In genomic region chr3:49700453-49701128, GRCh38 we compare ENCODE assay signal across 29 cellular contexts. TPM values are rescaled to one million over a fixed set of nuclear protein-coding genes. Genes with fewer than 3 reads are reported as not detected.
DNase-seq lines count a peak whose midpoint lies in the region; ATAC-seq, FAIRE-seq and TF ChIP-seq lines count a peak whose summit lies in the region.
"Had no signal": no experiment of that assay in that cellular context is flagged by ENCODE, and none has a peak within 500 bp of the region (broad histone marks: within the 10 kb centered on the region; RNA-seq: fewer than 3 reads in every experiment).

No MANE protein-coding gene starts in this region.

- H2AFZ ChIP-seq in HepG2 (ENCODE audit: low read length) (no peak overlapping the region), OCI-LY7 (ENCODE audit: low read length) (no peak overlapping the region)
- H2AFZ ChIP-seq: parathyroid adenoma had no signal

- ATAC-seq in HepG2 (no peak), right lobe of liver (no peak), GM19023 (IDR thresholded peaks at IDR 0.05; ENCODE audit: unreplicated experiment) (no peak)
- ATAC-seq in stimulated activated effector memory CD8-positive, alpha-beta T cell treated with anti-CD3 and anti-CD28 coated beads, Interleukin-12 subunit alpha, Interleukin-12 subunit beta, amount 100 ng/mL, for 72 hours, result no peak
- no peak for ATAC-seq in activated T-cell treated with anti-CD3 and anti-CD28 coated beads, Interleukin-2, amount 50 U/mL, for 4 hours
- ATAC-seq: naive thymus-derived CD4-positive, alpha-beta T cell; T-helper 17 cell had no signal

- no peaks in the 10 kb centered on the region for H3K9me2 ChIP-seq in OCI-LY7 (ENCODE audit: insufficient read depth, low read length)

- peaks cover 7% of the 10 kb centered on the region for H3K4me1 Mint-ChIP-seq in stimulated activated effector memory CD8-positive, alpha-beta T cell treated with anti-CD3 and anti-CD28 coated beads, Interleukin-12 subunit alpha, Interleukin-12 subunit beta, amount 100 ng/mL, for 72 hours
- H3K4me1 Mint-ChIP-seq in activated T-cell treated with anti-CD3 and anti-CD28 coated beads, Interleukin-2, amount 50 U/mL, for 4 hours (ENCODE audit: low read depth), result peaks cover 2% of the 10 kb centered on the region
- H3K4me1 Mint-ChIP-seq: CD14-positive monocyte had no signal

- H3K27ac ChIP-seq in HepG2 (ENCODE audit: extremely low read length, insufficient read depth, low read length) (no peak overlapping the region), right lobe of liver (no peak overlapping the region), OCI-LY7 (ENCODE audit: low read depth, low read length, poor library complexity, severe bottlenecking) (no peak overlapping the region)
- H3K27ac ChIP-seq: epithelial cell of prostate, HL-60, parathyroid adenoma, sigmoid colon, SJCRH30 had no signal

- H3K27me3 ChIP-seq in HepG2 (ENCODE audit: control insufficient read depth in 1 of 2, insufficient read depth in 2 of 2, low read length in 2 of 2) (no peaks in the 10 kb centered on the region), right lobe of liver (no peaks in the 10 kb centered on the region)
- H3K27me3 ChIP-seq: MG63, sigmoid colon, SJCRH30 had no signal

- H3K9ac ChIP-seq in HepG2 (ENCODE audit: insufficient read depth, low read depth, low read length), result no peak overlapping the region
- H3K9ac ChIP-seq: parathyroid adenoma had no signal

- DNase-seq in HepG2 (ENCODE audit: low spot score) (no peak), right lobe of liver (no peak), OCI-LY7 (ENCODE audit: low spot score) (no peak), epithelial cell of proximal tubule (ENCODE audit: low read depth) (no peak), NCI-H748 (lab: John Stamatoyannopoulos, UW; ENCODE audit: unreplicated experiment) (no peak)
- DNase-seq in stimulated activated effector memory CD8-positive, alpha-beta T cell treated with anti-CD3 and anti-CD28 coated beads, Interleukin-12 subunit alpha, Interleukin-12 subunit beta, amount 100 ng/mL, for 72 hours (ENCODE audit: low spot score in 2 of 2), result no peak
- no peak for DNase-seq in activated T-cell treated with anti-CD3 and anti-CD28 coated beads, Interleukin-2, amount 50 U/mL, for 4 hours
- DNase-seq: activated CD4-positive, alpha-beta memory T cell treated with anti-CD3 and anti-CD28 coated beads for 36 hours; activated naive CD4-positive, alpha-beta T cell; foreskin melanocyte; GDM1; IMR-90; MG63; naive thymus-derived CD4-positive, alpha-beta T cell; NCI-H1436 treated with DMSO at 0.1 percent for 48 hours; NCI-H748 treated with DMSO at 0.1 percent for 48 hours; sigmoid colon; T-helper 17 cell had no signal

- no peak overlapping the region for H3K4me3 Mint-ChIP-seq in stimulated activated effector memory CD8-positive, alpha-beta T cell treated with anti-CD3 and anti-CD28 coated beads, Interleukin-12 subunit alpha, Interleukin-12 subunit beta, amount 100 ng/mL, for 72 hours
- H3K4me3 Mint-ChIP-seq in activated T-cell treated with anti-CD3 and anti-CD28 coated beads, Interleukin-2, amount 50 U/mL, for 4 hours, result no peak overlapping the region
- H3K4me3 Mint-ChIP-seq: activated CD4-positive, alpha-beta memory T cell treated with anti-CD3 and anti-CD28 coated beads for 36 hours; CD14-positive monocyte; memory B cell; naive thymus-derived CD4-positive, alpha-beta T cell; T-helper 17 cell had no signal

- H3K4me3 ChIP-seq in HepG2 (replicated peaks in 1 of 3; ENCODE audit: insufficient read depth in 1 of 3, low read depth in 2 of 3, low read length in 3 of 3) (no peak overlapping the region), right lobe of liver (no peak overlapping the region), OCI-LY7 (ENCODE audit: low read depth, low read length, poor library complexity, severe bottlenecking) (no peak overlapping the region), epithelial cell of proximal tubule (ENCODE audit: low read depth, low read length) (no peak overlapping the region)
- H3K4me3 ChIP-seq: MG63, sigmoid colon, SJCRH30 had no signal

- WGBS in HepG2 (ENCODE audit: low lambda C conversion rate), result 98% methylated on average over 12 of the region's 13 CpGs
- 33% methylated on average over 1 of the region's 13 CpGs for WGBS in right lobe of liver (ENCODE audit: insufficient coverage, low coverage, low lambda C conversion rate, missing lambda C conversion rate)

- peaks cover 6% of the 10 kb centered on the region for H3K36me3 Mint-ChIP-seq in stimulated activated effector memory CD8-positive, alpha-beta T cell treated with anti-CD3 and anti-CD28 coated beads, Interleukin-12 subunit alpha, Interleukin-12 subunit beta, amount 100 ng/mL, for 72 hours
- peaks cover 7% of the 10 kb centered on the region for H3K36me3 Mint-ChIP-seq in activated T-cell treated with anti-CD3 and anti-CD28 coated beads, Interleukin-2, amount 50 U/mL, for 4 hours (ENCODE audit: insufficient read depth)

- TF ChIP-seq POLR2A in HepG2 (IDR thresholded peaks at IDR 0.05; ENCODE audit: insufficient read depth in 1 of 2, low read depth in 2 of 2, low read length in 2 of 2) (no peak), right lobe of liver (IDR thresholded peaks at IDR 0.05) (no peak)

- H3K79me2 ChIP-seq in HepG2 (ENCODE audit: insufficient read depth, low read length) (no peaks in the 10 kb centered on the region), OCI-LY7 (ENCODE audit: insufficient read depth, low read depth, low read length) (no peaks in the 10 kb centered on the region)

- POLR2A ChIA-PET in HepG2 (lab: Yijun Ruan, JAX) (interaction anchor here (0.9 kb wide), 1 partner anchor 12 kb away, joined by 3 read pairs; no protein-coding TSS in a partner anchor), OCI-LY7 (lab: Charles Lee) (no interaction called here)

- in situ Hi-C loops in HepG2 (cut with HindIII; ENCODE audit: extremely low pct_ligation_motif_present, low pct_unique_long_range_greater_than_20kb), result loop anchor here (5.0 kb wide), 2 partner anchors 137 to 207 kb away; no protein-coding TSS in a partner anchor

- intact Hi-C loops in HepG2 (cut with micrococcal nuclease; ENCODE audit: unreplicated experiment) (no loop called here), right lobe of liver (cut with DNase I) (loop anchor here in 1 of 2 donors (10.0 kb wide), 1 partner anchor 144 kb away; no protein-coding TSS in a partner anchor), OCI-LY7 (cut with micrococcal nuclease; ENCODE audit: unreplicated experiment) (loop anchor here (5.0 kb wide), 1 partner anchor 207 kb away; no protein-coding TSS in a partner anchor)

- H3K36me3 ChIP-seq in HepG2 (replicated peaks in 1 of 2; ENCODE audit: control insufficient read depth in 1 of 2, insufficient read depth in 2 of 2, low read length in 2 of 2), result peaks cover 40 to 76% of the 10 kb centered on the region in 2 experiments
- peaks cover 0 to 64% (median 21%) of the 10 kb centered on the region in 4 donors for H3K36me3 ChIP-seq in right lobe of liver
- H3K36me3 ChIP-seq in OCI-LY7 (ENCODE audit: insufficient read depth, low read length), result peaks cover 8% of the 10 kb centered on the region; the same call in 1 of the 2 replicates
- H3K36me3 ChIP-seq: MG63, SJCRH30 had no signal

- TF ChIP-seq EP300 in HepG2 (IDR thresholded peaks at IDR 0.05; ENCODE audit: low read depth in 2 of 2, low read length in 2 of 2) (no peak), HepG2 (CRISPR knock-in tag; IDR thresholded peaks at IDR 0.05; ENCODE audit: borderline replicate concordance) (no peak)

- FAIRE-seq in HepG2 (lab: Jason Lieb, UNC), result no peak
- FAIRE-seq: bronchial epithelial cell, GM12891 had no signal

- H3K9me3 ChIP-seq in HepG2 (ENCODE audit: low read length) (no peaks in the 10 kb centered on the region), right lobe of liver (no peaks in the 10 kb centered on the region), OCI-LY7 (ENCODE audit: low read length) (no peaks in the 10 kb centered on the region)
- H3K9me3 ChIP-seq: MG63, sigmoid colon, SJCRH30 had no signal

- BruUV-seq in HepG2 (replicated peaks; lab: Mats Ljungman, UMichigan), result no TSS peak
- BruUV-seq in OCI-LY7 (replicated peaks; lab: Mats Ljungman, UMichigan), result no TSS peak

- no peaks in the 10 kb centered on the region for H3K4me1 ChIP-seq in HepG2 (ENCODE audit: insufficient read depth, low read length)
- H3K4me1 ChIP-seq in right lobe of liver, result no peaks in the 10 kb centered on the region
- no peaks in the 10 kb centered on the region for H3K4me1 ChIP-seq in OCI-LY7 (ENCODE audit: insufficient read depth, low read length, poor library complexity, severe bottlenecking)
- H3K4me1 ChIP-seq: SJCRH30 had no signal

- H4K20me1 ChIP-seq in HepG2 (ENCODE audit: insufficient read depth, low read length), result no peaks in the 10 kb centered on the region
- no peaks in the 10 kb centered on the region for H4K20me1 ChIP-seq in OCI-LY7 (ENCODE audit: insufficient read depth, low read length)

- no peak overlapping the region for H3K4me2 ChIP-seq in HepG2 (ENCODE audit: low read depth, low read length)
- no peak overlapping the region for H3K4me2 ChIP-seq in OCI-LY7 (ENCODE audit: low read length)

- H3K9me3 Mint-ChIP-seq in stimulated activated effector memory CD8-positive, alpha-beta T cell treated with anti-CD3 and anti-CD28 coated beads, Interleukin-12 subunit alpha, Interleukin-12 subunit beta, amount 100 ng/mL, for 72 hours, result no peaks in the 10 kb centered on the region
- H3K9me3 Mint-ChIP-seq in activated T-cell treated with anti-CD3 and anti-CD28 coated beads, Interleukin-2, amount 50 U/mL, for 4 hours, result no peaks in the 10 kb centered on the region
- H3K9me3 Mint-ChIP-seq: activated CD4-positive, alpha-beta memory T cell treated with anti-CD3 and anti-CD28 coated beads for 36 hours; CD14-positive monocyte; memory B cell; naive thymus-derived CD4-positive, alpha-beta T cell had no signal

- no peak for TF ChIP-seq RAD21 in HepG2 (CRISPR knock-in tag; IDR thresholded peaks at IDR 0.05)

- peak; percentile 24 for TF ChIP-seq CTCF in HepG2 (CRISPR knock-in tag; IDR thresholded peaks at IDR 0.05)
- TF ChIP-seq CTCF in right lobe of liver (IDR thresholded peaks at IDR 0.05), result no peak
- peak; percentile 51; the same call in 1 of the 2 replicates for TF ChIP-seq CTCF in OCI-LY7 (conservative IDR thresholded peaks at IDR 0.05; ENCODE audit: low read length)
- TF ChIP-seq CTCF in epithelial cell of proximal tubule (conservative IDR thresholded peaks at IDR 0.05; ENCODE audit: low read depth, low read length), result peak; percentile 28

- peak overlapping the region; percentile 71 for H3K27ac Mint-ChIP-seq in stimulated activated effector memory CD8-positive, alpha-beta T cell treated with anti-CD3 and anti-CD28 coated beads, Interleukin-12 subunit alpha, Interleukin-12 subunit beta, amount 100 ng/mL, for 72 hours
- H3K27ac Mint-ChIP-seq: activated CD4-positive, alpha-beta memory T cell treated with anti-CD3 and anti-CD28 coated beads for 36 hours; memory B cell; T-helper 17 cell had no signal

- no peaks in the 10 kb centered on the region for H3K27me3 Mint-ChIP-seq in activated T-cell treated with anti-CD3 and anti-CD28 coated beads, Interleukin-2, amount 50 U/mL, for 4 hours (ENCODE audit: low read depth)
- H3K27me3 Mint-ChIP-seq: activated CD4-positive, alpha-beta memory T cell treated with anti-CD3 and anti-CD28 coated beads for 36 hours; memory B cell; naive thymus-derived CD4-positive, alpha-beta T cell; T-helper 17 cell had no signal

- CTCF ChIA-PET in HepG2 (lab: Yijun Ruan, JAX; ENCODE audit: low intra/inter-chr PET ratio, low total read pairs), result no interaction called here
- CTCF ChIA-PET in OCI-LY7 (lab: Charles Lee; ENCODE audit: unreplicated experiment), result no interaction called here

RNA-seq across cellular contexts. Expression of gene RNF123, which starts 11.2 kb away (rescaled TPM):
- total RNA-seq in HepG2 (2016; rRNA removed; fragmentation: Illumina TruSeq; extraction: Trizol) (16.1 and 29.9 TPM in 2 replicates), right lobe of liver (10 to 100 TPM; 32.4 to 48.3 (median 39.9) TPM), OCI-LY7 (2022) (48.4 and 50.6 TPM in 2 replicates), epithelial cell of proximal tubule (18.0 and 19.0 TPM in 2 replicates)
- 7.6 and 8.9 TPM in 2 replicates for total RNA-seq in HepG2 (2016; cell fraction: cytosol; rRNA removed; fragmentation: Illumina TruSeq; extraction: Trizol; ENCODE audit: low read depth)
- 12.8 and 27.1 TPM in 2 replicates for total RNA-seq in HepG2 (2016; cell fraction: insoluble cytoplasmic fraction; rRNA removed; fragmentation: Illumina TruSeq; extraction: Trizol)
- total RNA-seq in HepG2 (2016; cell fraction: membrane; rRNA removed; fragmentation: Illumina TruSeq; extraction: Trizol), result 10.8 and 12.7 TPM in 2 replicates
- total RNA-seq in HepG2 (2016; cell fraction: nucleus; rRNA removed; fragmentation: Illumina TruSeq; extraction: Trizol), result 28.7 and 34.7 TPM in 2 replicates
- 82.2 and 91.9 TPM in 2 replicates for polyA plus RNA-seq in HepG2 (2011; rRNA removed)
- polyA plus RNA-seq in HepG2 (2011; cell fraction: cytosol; rRNA removed), result 37.9 and 55.2 TPM in 2 replicates
- polyA plus RNA-seq in HepG2 (2011; cell fraction: nucleus; rRNA removed), result 455 and 594 TPM in 2 replicates
- 27.9 and 34.2 TPM in 2 replicates for polyA plus RNA-seq in HepG2 (2012)
- 8.1 and 10.5 TPM in 2 replicates for polyA plus RNA-seq in HepG2 (2016; cell fraction: cytosol; fragmentation: Illumina TruSeq; extraction: Trizol; ENCODE audit: low read depth)
- polyA plus RNA-seq in HepG2 (2016; cell fraction: insoluble cytoplasmic fraction; fragmentation: Illumina TruSeq; extraction: Trizol; ENCODE audit: low read depth), result 17.1 and 25.1 TPM in 2 replicates
- 14.9 and 15.8 TPM in 2 replicates for polyA plus RNA-seq in HepG2 (2016; cell fraction: membrane; fragmentation: Illumina TruSeq; extraction: Trizol; ENCODE audit: low read depth)
- polyA plus RNA-seq in HepG2 (2016; cell fraction: nucleus; fragmentation: Illumina TruSeq; extraction: Trizol; ENCODE audit: insufficient read depth, low read depth), result 108 and 116 TPM in 2 replicates
- polyA minus RNA-seq in HepG2 (2011; rRNA and poly(A)+ RNA removed; ENCODE audit: low replicate concordance), result 88.9 and 105 TPM in 2 replicates
- polyA minus RNA-seq in HepG2 (2011; cell fraction: cytosol; rRNA and poly(A)+ RNA removed), result 26.2 and 30.5 TPM in 2 replicates
- polyA minus RNA-seq in HepG2 (2011; cell fraction: nucleus; rRNA and poly(A)+ RNA removed), result 55.9 and 56.4 TPM in 2 replicates
- total RNA-seq in OCI-LY7 (2014; rRNA removed; shearing (Covaris generic)), result 20.8 and 39.2 TPM in 2 replicates
- total RNA-seq in activated T-cell treated with anti-CD3 and anti-CD28 coated beads, Interleukin-2, amount 50 U/mL, for 4 hours, result 10 to 100 TPM; 34.0 to 41.4 (median 35.4) TPM

RNA-seq across cellular contexts. Expression of gene MST1, which starts 11.3 kb away (rescaled TPM):
- total RNA-seq in HepG2 (2016; rRNA removed; fragmentation: Illumina TruSeq; extraction: Trizol) (26.7 and 189 TPM in 2 replicates), right lobe of liver (100 to 1,000 TPM; 321 to 695 (median 632) TPM), OCI-LY7 (2022) (24.2 and 26.2 TPM in 2 replicates), epithelial cell of proximal tubule (4.3 and 5.5 TPM in 2 replicates)
- total RNA-seq in HepG2 (2016; cell fraction: cytosol; rRNA removed; fragmentation: Illumina TruSeq; extraction: Trizol; ENCODE audit: low read depth), result 15.3 and 18.3 TPM in 2 replicates
- total RNA-seq in HepG2 (2016; cell fraction: insoluble cytoplasmic fraction; rRNA removed; fragmentation: Illumina TruSeq; extraction: Trizol), result 25.3 and 197 TPM in 2 replicates
- total RNA-seq in HepG2 (2016; cell fraction: membrane; rRNA removed; fragmentation: Illumina TruSeq; extraction: Trizol), result 14.6 and 16.5 TPM in 2 replicates
- 267 and 300 TPM in 2 replicates for total RNA-seq in HepG2 (2016; cell fraction: nucleus; rRNA removed; fragmentation: Illumina TruSeq; extraction: Trizol)
- 452 and 686 TPM in 2 replicates for polyA plus RNA-seq in HepG2 (2011; rRNA removed)
- polyA plus RNA-seq in HepG2 (2011; cell fraction: cytosol; rRNA removed), result 174 and 178 TPM in 2 replicates
- 7,383 and 7,818 TPM in 2 replicates for polyA plus RNA-seq in HepG2 (2011; cell fraction: nucleus; rRNA removed)
- 313 and 330 TPM in 2 replicates for polyA plus RNA-seq in HepG2 (2012)
- polyA plus RNA-seq in HepG2 (2016; cell fraction: cytosol; fragmentation: Illumina TruSeq; extraction: Trizol; ENCODE audit: low read depth), result 6.2 and 6.6 TPM in 2 replicates
- 20.9 and 21.3 TPM in 2 replicates for polyA plus RNA-seq in HepG2 (2016; cell fraction: insoluble cytoplasmic fraction; fragmentation: Illumina TruSeq; extraction: Trizol; ENCODE audit: low read depth)
- 9.6 and 10.0 TPM in 2 replicates for polyA plus RNA-seq in HepG2 (2016; cell fraction: membrane; fragmentation: Illumina TruSeq; extraction: Trizol; ENCODE audit: low read depth)
- polyA plus RNA-seq in HepG2 (2016; cell fraction: nucleus; fragmentation: Illumina TruSeq; extraction: Trizol; ENCODE audit: insufficient read depth, low read depth), result 695 and 762 TPM in 2 replicates
- polyA minus RNA-seq in HepG2 (2011; rRNA and poly(A)+ RNA removed; ENCODE audit: low replicate concordance), result 3.2 and 148 TPM in 2 replicates
- polyA minus RNA-seq in HepG2 (2011; cell fraction: cytosol; rRNA and poly(A)+ RNA removed), result 42.2 and 50.5 TPM in 2 replicates
- 323 and 384 TPM in 2 replicates for polyA minus RNA-seq in HepG2 (2011; cell fraction: nucleus; rRNA and poly(A)+ RNA removed)
- 12.5 and 13.1 TPM in 2 replicates for total RNA-seq in OCI-LY7 (2014; rRNA removed; shearing (Covaris generic))
- 1 to 10 TPM; 4.1 to 5.7 (median 4.7) TPM for total RNA-seq in activated T-cell treated with anti-CD3 and anti-CD28 coated beads, Interleukin-2, amount 50 U/mL, for 4 hours

RNA-seq across cellular contexts. Expression of gene AMIGO3, which starts 18.9 kb away (rescaled TPM):
- total RNA-seq in HepG2 (2016; rRNA removed; fragmentation: Illumina TruSeq; extraction: Trizol), result 0.35 TPM in 1 of 2 replicates, not detected in the other
- total RNA-seq in HepG2 (2016; cell fraction: cytosol; rRNA removed; fragmentation: Illumina TruSeq; extraction: Trizol; ENCODE audit: low read depth), result 0.18 and 0.51 TPM in 2 replicates
- 0.13 and 0.45 TPM in 2 replicates for total RNA-seq in HepG2 (2016; cell fraction: insoluble cytoplasmic fraction; rRNA removed; fragmentation: Illumina TruSeq; extraction: Trizol)
- 0.19 TPM in 1 of 2 replicates, not detected in the other for total RNA-seq in HepG2 (2016; cell fraction: membrane; rRNA removed; fragmentation: Illumina TruSeq; extraction: Trizol)
- total RNA-seq in HepG2 (2016; cell fraction: nucleus; rRNA removed; fragmentation: Illumina TruSeq; extraction: Trizol), result not detected in 2 replicates
- polyA plus RNA-seq in HepG2 (2011; rRNA removed), result 0.21 TPM in 1 of 2 replicates, not detected in the other
- 0.03 and 0.07 TPM in 2 replicates for polyA plus RNA-seq in HepG2 (2011; cell fraction: cytosol; rRNA removed)
- polyA plus RNA-seq in HepG2 (2011; cell fraction: nucleus; rRNA removed), result 3.1 and 7.8 TPM in 2 replicates
- polyA plus RNA-seq in HepG2 (2012), result 0.36 TPM in 1 of 2 replicates, not detected in the other
- 0.40 and 0.44 TPM in 2 replicates for polyA plus RNA-seq in HepG2 (2016; cell fraction: cytosol; fragmentation: Illumina TruSeq; extraction: Trizol; ENCODE audit: low read depth)
- polyA plus RNA-seq in HepG2 (2016; cell fraction: insoluble cytoplasmic fraction; fragmentation: Illumina TruSeq; extraction: Trizol; ENCODE audit: low read depth), result 0.73 and 0.79 TPM in 2 replicates
- 0.40 and 0.43 TPM in 2 replicates for polyA plus RNA-seq in HepG2 (2016; cell fraction: membrane; fragmentation: Illumina TruSeq; extraction: Trizol; ENCODE audit: low read depth)
- 0.53 and 1.7 TPM in 2 replicates for polyA plus RNA-seq in HepG2 (2016; cell fraction: nucleus; fragmentation: Illumina TruSeq; extraction: Trizol; ENCODE audit: insufficient read depth, low read depth)
- polyA minus RNA-seq in HepG2 (2011; rRNA and poly(A)+ RNA removed; ENCODE audit: low replicate concordance), result 1.8 and 3.5 TPM in 2 replicates
- 0.26 and 0.30 TPM in 2 replicates for polyA minus RNA-seq in HepG2 (2011; cell fraction: cytosol; rRNA and poly(A)+ RNA removed)
- 0.75 and 2.1 TPM in 2 replicates for polyA minus RNA-seq in HepG2 (2011; cell fraction: nucleus; rRNA and poly(A)+ RNA removed)
- 1 to 10 TPM in 1 of 6 experiments, under 1 TPM in 3, not detected in 2; 0.07 to 2.4 (median 0.64) TPM for total RNA-seq in right lobe of liver
- 2.9 and 4.4 TPM in 2 replicates for total RNA-seq in OCI-LY7 (2014; rRNA removed; shearing (Covaris generic))
- total RNA-seq in OCI-LY7 (2022), result 0.80 TPM in 1 of 2 replicates, not detected in the other
- total RNA-seq in epithelial cell of proximal tubule, result 0.07 and 0.86 TPM in 2 replicates
- total RNA-seq in activated T-cell treated with anti-CD3 and anti-CD28 coated beads, Interleukin-2, amount 50 U/mL, for 4 hours, result under 1 TPM in 1 of 3 donors, not detected in 2; 0.11 TPM
- total RNA-seq: A673; activated CD4-positive, alpha-beta memory T cell treated with anti-CD3 and anti-CD28 coated beads for 36 hours; bronchial epithelial cell; dermis microvascular lymphatic vessel endothelial cell; IMR-90 had no signal
- polyA plus RNA-seq: CD14-positive monocyte had no signal

RNA-seq across cellular contexts. Expression of gene GMPPB, which starts 23.2 kb away (rescaled TPM):
- total RNA-seq in HepG2 (2016; rRNA removed; fragmentation: Illumina TruSeq; extraction: Trizol) (21.7 and 23.1 TPM in 2 replicates), right lobe of liver (10 to 100 TPM; 12.2 to 34.2 (median 25.6) TPM), OCI-LY7 (2022) (52.4 and 54.5 TPM in 2 replicates), epithelial cell of proximal tubule (50.4 and 88.9 TPM in 2 replicates)
- 3.9 and 5.4 TPM in 2 replicates for total RNA-seq in HepG2 (2016; cell fraction: cytosol; rRNA removed; fragmentation: Illumina TruSeq; extraction: Trizol; ENCODE audit: low read depth)
- total RNA-seq in HepG2 (2016; cell fraction: insoluble cytoplasmic fraction; rRNA removed; fragmentation: Illumina TruSeq; extraction: Trizol), result 21.2 and 23.8 TPM in 2 replicates
- 7.3 and 8.9 TPM in 2 replicates for total RNA-seq in HepG2 (2016; cell fraction: membrane; rRNA removed; fragmentation: Illumina TruSeq; extraction: Trizol)
- total RNA-seq in HepG2 (2016; cell fraction: nucleus; rRNA removed; fragmentation: Illumina TruSeq; extraction: Trizol), result 14.9 and 16.7 TPM in 2 replicates
- polyA plus RNA-seq in HepG2 (2011; rRNA removed), result 6.5 and 9.1 TPM in 2 replicates
- polyA plus RNA-seq in HepG2 (2011; cell fraction: cytosol; rRNA removed), result 6.3 and 8.4 TPM in 2 replicates
- 15.5 and 21.5 TPM in 2 replicates for polyA plus RNA-seq in HepG2 (2011; cell fraction: nucleus; rRNA removed)
- 4.8 and 5.8 TPM in 2 replicates for polyA plus RNA-seq in HepG2 (2012)
- 3.3 and 3.7 TPM in 2 replicates for polyA plus RNA-seq in HepG2 (2016; cell fraction: cytosol; fragmentation: Illumina TruSeq; extraction: Trizol; ENCODE audit: low read depth)
- 17.8 and 18.8 TPM in 2 replicates for polyA plus RNA-seq in HepG2 (2016; cell fraction: insoluble cytoplasmic fraction; fragmentation: Illumina TruSeq; extraction: Trizol; ENCODE audit: low read depth)
- polyA plus RNA-seq in HepG2 (2016; cell fraction: membrane; fragmentation: Illumina TruSeq; extraction: Trizol; ENCODE audit: low read depth), result 4.7 and 5.8 TPM in 2 replicates
- polyA plus RNA-seq in HepG2 (2016; cell fraction: nucleus; fragmentation: Illumina TruSeq; extraction: Trizol; ENCODE audit: insufficient read depth, low read depth), result 23.9 and 25.9 TPM in 2 replicates
- 21.4 and 30.7 TPM in 2 replicates for polyA minus RNA-seq in HepG2 (2011; rRNA and poly(A)+ RNA removed; ENCODE audit: low replicate concordance)
- polyA minus RNA-seq in HepG2 (2011; cell fraction: cytosol; rRNA and poly(A)+ RNA removed), result 4.2 and 5.6 TPM in 2 replicates
- 12.6 and 20.3 TPM in 2 replicates for polyA minus RNA-seq in HepG2 (2011; cell fraction: nucleus; rRNA and poly(A)+ RNA removed)
- total RNA-seq in OCI-LY7 (2014; rRNA removed; shearing (Covaris generic)), result 40.7 and 43.6 TPM in 2 replicates
- 10 to 100 TPM; 67.0 to 71.8 (median 67.4) TPM for total RNA-seq in activated T-cell treated with anti-CD3 and anti-CD28 coated beads, Interleukin-2, amount 50 U/mL, for 4 hours

RNA-seq across cellular contexts. Expression of gene APEH, which starts 26.4 kb away (rescaled TPM):
- total RNA-seq in HepG2 (2016; rRNA removed; fragmentation: Illumina TruSeq; extraction: Trizol) (116 and 130 TPM in 2 replicates), right lobe of liver (100 to 1,000 TPM in 2 of 6 experiments, 10 to 100 TPM in 4; 60.9 to 114 (median 90.5) TPM), OCI-LY7 (2022) (132 and 133 TPM in 2 replicates), epithelial cell of proximal tubule (126 and 199 TPM in 2 replicates)
- total RNA-seq in HepG2 (2016; cell fraction: cytosol; rRNA removed; fragmentation: Illumina TruSeq; extraction: Trizol; ENCODE audit: low read depth), result 32.8 and 39.1 TPM in 2 replicates
- 118 and 134 TPM in 2 replicates for total RNA-seq in HepG2 (2016; cell fraction: insoluble cytoplasmic fraction; rRNA removed; fragmentation: Illumina TruSeq; extraction: Trizol)
- 57.5 and 60.4 TPM in 2 replicates for total RNA-seq in HepG2 (2016; cell fraction: membrane; rRNA removed; fragmentation: Illumina TruSeq; extraction: Trizol)
- 99.4 and 109 TPM in 2 replicates for total RNA-seq in HepG2 (2016; cell fraction: nucleus; rRNA removed; fragmentation: Illumina TruSeq; extraction: Trizol)
- 116 and 123 TPM in 2 replicates for polyA plus RNA-seq in HepG2 (2011; rRNA removed)
- 95.0 and 116 TPM in 2 replicates for polyA plus RNA-seq in HepG2 (2011; cell fraction: cytosol; rRNA removed)
- 227 and 231 TPM in 2 replicates for polyA plus RNA-seq in HepG2 (2011; cell fraction: nucleus; rRNA removed)
- 110 and 113 TPM in 2 replicates for polyA plus RNA-seq in HepG2 (2012)
- polyA plus RNA-seq in HepG2 (2016; cell fraction: cytosol; fragmentation: Illumina TruSeq; extraction: Trizol; ENCODE audit: low read depth), result 22.6 and 23.9 TPM in 2 replicates
- 87.5 and 96.0 TPM in 2 replicates for polyA plus RNA-seq in HepG2 (2016; cell fraction: insoluble cytoplasmic fraction; fragmentation: Illumina TruSeq; extraction: Trizol; ENCODE audit: low read depth)
- 27.9 and 31.1 TPM in 2 replicates for polyA plus RNA-seq in HepG2 (2016; cell fraction: membrane; fragmentation: Illumina TruSeq; extraction: Trizol; ENCODE audit: low read depth)
- 137 and 152 TPM in 2 replicates for polyA plus RNA-seq in HepG2 (2016; cell fraction: nucleus; fragmentation: Illumina TruSeq; extraction: Trizol; ENCODE audit: insufficient read depth, low read depth)
- polyA minus RNA-seq in HepG2 (2011; rRNA and poly(A)+ RNA removed; ENCODE audit: low replicate concordance), result 481 and 533 TPM in 2 replicates
- 94.8 and 99.0 TPM in 2 replicates for polyA minus RNA-seq in HepG2 (2011; cell fraction: cytosol; rRNA and poly(A)+ RNA removed)
- 120 and 143 TPM in 2 replicates for polyA minus RNA-seq in HepG2 (2011; cell fraction: nucleus; rRNA and poly(A)+ RNA removed)
- 94.8 and 112 TPM in 2 replicates for total RNA-seq in OCI-LY7 (2014; rRNA removed; shearing (Covaris generic))
- total RNA-seq in activated T-cell treated with anti-CD3 and anti-CD28 coated beads, Interleukin-2, amount 50 U/mL, for 4 hours, result 100 to 1,000 TPM; 129 to 183 (median 171) TPM

Comparison
In these comparisons a context has a peak if more than half of its experiments do, and no peak if none do; other contexts are left out.
1. CTCF ChIP-seq: peak in HepG2 (single experiment), OCI-LY7 (single experiment) and epithelial cell of proximal tubule (single experiment); none in right lobe of liver (0 of 4).